10 cellular contexts compared by ENCODE assay signal in the genomic region with DNA sequence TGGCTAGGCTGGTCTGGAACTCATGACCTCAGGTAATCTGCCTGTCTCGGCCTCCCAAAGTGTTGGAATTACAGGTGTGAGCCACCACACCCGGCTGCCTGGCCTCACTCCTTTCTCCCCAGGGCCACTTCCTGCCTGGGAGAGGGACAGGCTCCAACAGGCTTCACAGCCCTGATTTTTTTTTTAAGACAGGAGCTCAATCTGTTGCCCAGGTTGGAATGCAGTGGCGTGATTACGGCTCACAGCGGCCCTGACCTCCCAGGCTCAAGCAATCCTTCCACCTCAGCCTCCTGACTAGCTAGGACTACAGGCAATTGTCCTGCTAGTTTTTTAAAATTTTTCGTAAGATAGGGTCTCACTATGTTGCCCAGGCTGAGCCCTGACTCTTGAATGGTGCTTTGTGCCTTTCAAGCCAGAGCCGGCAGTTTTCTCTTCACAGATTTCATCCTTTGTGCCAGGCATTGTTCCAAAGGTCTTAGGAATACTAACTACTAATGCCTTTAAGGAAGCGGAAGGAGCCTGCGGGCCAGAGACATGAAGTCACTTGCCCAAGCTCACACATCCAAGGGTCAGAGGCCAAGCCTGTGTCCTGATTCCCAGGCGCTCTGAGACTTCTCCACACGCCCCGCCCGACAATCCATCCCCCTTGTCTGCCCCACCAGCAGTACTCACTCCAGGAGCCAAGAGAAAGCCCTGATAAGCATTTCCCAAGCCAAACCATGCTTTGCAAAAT. TPM values are rescaled to one million over a fixed set of nuclear protein-coding genes. Genes with fewer than 3 reads are reported as not detected.
DNase-seq lines count a peak whose midpoint lies in the region; ATAC-seq and TF ChIP-seq lines count a peak whose summit lies in the region.
"Had no signal": no experiment of that assay in that cellular context is flagged by ENCODE, and none has a peak within 500 bp of the region (broad histone marks: within the 10 kb centered on the region; RNA-seq: fewer than 3 reads in every experiment).

No MANE protein-coding gene starts in this region.

- no peaks in the 10 kb centered on the region for H3K36me3 ChIP-seq in adrenal gland (replicated peaks in 1 of 2)
- no peaks in the 10 kb centered on the region for H3K36me3 ChIP-seq in neuronal stem cell (replicated peaks in 1 of 2; ENCODE audit: control insufficient read depth in 2 of 2, insufficient read depth in 2 of 2, low read length in 2 of 2)

- ATAC-seq in HG03442 (IDR thresholded peaks at IDR 0.05; ENCODE audit: unreplicated experiment) = no peak

- H3K4me1 ChIP-seq in adrenal gland (replicated peaks in 1 of 2) = peaks cover 0 to 13% of the 10 kb centered on the region in 2 donors
- peaks cover 0 to 10% of the 10 kb centered on the region in 2 donors for H3K4me1 ChIP-seq in neuronal stem cell (ENCODE audit: control insufficient read depth in 2 of 2, insufficient read depth in 1 of 2, low read depth in 1 of 2, low read length in 2 of 2)

- 76 to 84% (median 80%) methylated on average over 12 to 13 of the region's 13 CpGs for WGBS in adrenal gland, 4 donors
- no CpG with 5 or more reads among the region's 13 CpGs for WGBS in neuronal stem cell (ENCODE audit: extremely low coverage in 2 of 2, insufficient read length in 2 of 2, insufficient replicate concordance in 1 of 2), 2 donors

- H4K91ac ChIP-seq in neuronal stem cell (ENCODE audit: low read depth, low read length, poor library complexity) = no peak overlapping the region

- no peaks in the 10 kb centered on the region for H3K9me3 ChIP-seq in adrenal gland (replicated peaks in 1 of 3)
- no peaks in the 10 kb centered on the region for H3K9me3 ChIP-seq in neuronal stem cell (replicated peaks in 1 of 2; ENCODE audit: control insufficient read depth in 2 of 2, insufficient read depth in 1 of 2, low read depth in 1 of 2, low read length in 2 of 2)

- H3K14ac ChIP-seq in neuronal stem cell (ENCODE audit: low read length) = no peak overlapping the region

- no peak overlapping the region for H2BK5ac ChIP-seq in neuronal stem cell (ENCODE audit: low read length)

- no peak overlapping the region for H2BK12ac ChIP-seq in neuronal stem cell (ENCODE audit: low read length)

- peak overlapping the region; percentile 84 for H2AK5ac ChIP-seq in neuronal stem cell (ENCODE audit: low read depth, low read length)

- H3K9ac ChIP-seq in neuronal stem cell (ENCODE audit: low read depth, low read length, poor library complexity) = no peak overlapping the region

- H2AFZ ChIP-seq in neuronal stem cell (ENCODE audit: low read length) = no peak overlapping the region

- no peak overlapping the region for H4K8ac ChIP-seq in neuronal stem cell (ENCODE audit: low read depth, low read length)

- H3K79me1 ChIP-seq in neuronal stem cell (ENCODE audit: low read depth, low read length) = no peaks in the 10 kb centered on the region

- no peak for TF ChIP-seq CTCF in AG09319 (IDR thresholded peaks at IDR 0.05; ENCODE audit: low read depth, low read length)
- no peak for TF ChIP-seq CTCF in adrenal gland (IDR thresholded peaks at IDR 0.05)
- TF ChIP-seq CTCF in foreskin fibroblast (IDR thresholded peaks at IDR 0.05; ENCODE audit: low read depth, low read length) = no peak

- DNase-seq in AG09319 (ENCODE audit: extremely low read depth, low read depth) = peak; percentile 25
- DNase-seq in adrenal gland = peak in 6 of 7 donors; percentile 58 to 86 (median 69)
- DNase-seq in foreskin fibroblast = peak; percentile 34 to 69
- no peak for DNase-seq in neuronal stem cell (ENCODE audit: low spot score)
- no peak for DNase-seq in NCI-H2029 treated with DMSO at 0.1 percent for 48 hours (lab: John Stamatoyannopoulos, UW)
- DNase-seq in inferior parietal cortex (ENCODE audit: extremely low spot score) = no peak
- DNase-seq in GM19238 (ENCODE audit: insufficient read length, low spot score) = no peak
- DNase-seq: activated CD4-positive, alpha-beta T cell treated with anti-CD3 and anti-CD28 coated beads, Interleukin-2, amount 50 U/mL, for 1 hour had no signal

- H3K4me2 ChIP-seq in neuronal stem cell (ENCODE audit: insufficient read depth, low read length, poor library complexity, severe bottlenecking) = peak overlapping the region; percentile 25

- no peak overlapping the region for H3K4me3 ChIP-seq in adrenal gland
- no peak overlapping the region for H3K4me3 ChIP-seq in foreskin fibroblast (ENCODE audit: low read depth in 1 of 2, low read length in 2 of 2)
- H3K4me3 ChIP-seq in neuronal stem cell (ENCODE audit: low read length in 2 of 2) = no peak overlapping the region

- TF ChIP-seq POLR2A in adrenal gland (IDR thresholded peaks at IDR 0.05) = no peak

- H3K27ac ChIP-seq in adrenal gland = peak overlapping the region in 2 of 5 donors; percentile 32 to 53
- no peak overlapping the region for H3K27ac ChIP-seq in neuronal stem cell (replicated peaks; ENCODE audit: low read length)

- H3K27me3 ChIP-seq in adrenal gland (no peaks in the 10 kb centered on the region), neuronal stem cell (ENCODE audit: control insufficient read depth in 3 of 3, insufficient read depth in 3 of 3, low read depth in 1 of 3, low read length in 3 of 3) (no peaks in the 10 kb centered on the region)

- intact Hi-C loops in adrenal gland (cut with DNase I) = loop anchor here in 1 of 2 donors (5.0 to 10.0 kb wide), 2 partner anchors 39 to 157 kb away; a partner anchor contains a TSS

- H2BK120ac ChIP-seq in neuronal stem cell (ENCODE audit: low read depth, low read length) = no peak overlapping the region

- H2BK15ac ChIP-seq in neuronal stem cell (ENCODE audit: low read length) = peak overlapping the region; percentile 75

- H3K23ac ChIP-seq in neuronal stem cell (ENCODE audit: low read depth, low read length, poor library complexity) = no peak overlapping the region

- no peak overlapping the region for H3K18ac ChIP-seq in neuronal stem cell (ENCODE audit: low read length)

- no peak overlapping the region for H3K4ac ChIP-seq in neuronal stem cell (ENCODE audit: low read length)

RNA-seq across cellular contexts. Expression of a gene that starts 19.2 kb away (rescaled TPM):
- total RNA-seq in adrenal gland = 1 to 10 TPM in 3 of 8 donors, under 1 TPM in 3, not detected in 2; 0.14 to 2.4 (median 0.99) TPM
- 1 to 10 TPM in 2 of 3 donors, under 1 TPM in 1; 0.35 to 1.5 (median 1.1) TPM for polyA plus RNA-seq in adrenal gland
- 0.17 TPM for polyA plus RNA-seq in neuronal stem cell (2013, experiment 1 of 2)
- polyA plus RNA-seq in neuronal stem cell (2013, experiment 2 of 2) = 0.14 TPM
- total RNA-seq: CD8-positive, alpha-beta memory T cell had no signal
- polyA plus RNA-seq: CD8-positive, alpha-beta memory T cell had no signal

RNA-seq across cellular contexts. Expression of a gene that starts 38.9 kb away (rescaled TPM):
- under 1 TPM in 1 of 8 donors, not detected in 7; 0.39 TPM for total RNA-seq in adrenal gland
- under 1 TPM in 1 of 3 donors, not detected in 2; 0.94 TPM for polyA plus RNA-seq in adrenal gland
- polyA plus RNA-seq in neuronal stem cell (2013, experiment 1 of 2) = 2.1 TPM
- polyA plus RNA-seq in neuronal stem cell (2013, experiment 2 of 2) = 2.3 TPM
- total RNA-seq: CD8-positive, alpha-beta memory T cell had no signal
- polyA plus RNA-seq: CD8-positive, alpha-beta memory T cell had no signal

RNA-seq across cellular contexts. Expression of a gene that starts 45.5 kb away (rescaled TPM):
- 100 to 1,000 TPM; 104 to 356 (median 186) TPM for total RNA-seq in adrenal gland
- polyA plus RNA-seq in adrenal gland = 100 to 1,000 TPM in 2 of 3 donors, 10 to 100 TPM in 1; 51.9 to 113 (median 108) TPM
- 101 TPM for polyA plus RNA-seq in neuronal stem cell (2013, experiment 1 of 2)
- 102 TPM for polyA plus RNA-seq in neuronal stem cell (2013, experiment 2 of 2)

RNA-seq across cellular contexts. Expression of a gene that starts 50.5 kb away (rescaled TPM):
- 10 to 100 TPM; 28.1 to 51.7 (median 37.8) TPM for total RNA-seq in adrenal gland
- 10 to 100 TPM; 18.1 to 49.8 (median 33.2) TPM for polyA plus RNA-seq in adrenal gland
- 28.8 TPM for polyA plus RNA-seq in neuronal stem cell (2013, experiment 1 of 2)
- polyA plus RNA-seq in neuronal stem cell (2013, experiment 2 of 2) = 27.4 TPM

RNA-seq across cellular contexts. Expression of a gene that starts 50.6 kb away (rescaled TPM):
- total RNA-seq in adrenal gland = 10 to 100 TPM; 29.0 to 58.3 (median 45.5) TPM
- 10 to 100 TPM; 22.0 to 77.0 (median 64.4) TPM for polyA plus RNA-seq in adrenal gland
- 64.6 TPM for polyA plus RNA-seq in neuronal stem cell (2013, experiment 1 of 2)
- polyA plus RNA-seq in neuronal stem cell (2013, experiment 2 of 2) = 66.2 TPM

Comparison
In these comparisons a context has a peak if more than half of its experiments do, and no peak if none do; other contexts are left out.
1. DNase-seq: peak in AG09319 (single experiment), adrenal gland (6 of 7) and foreskin fibroblast (2 of 2); none in neuronal stem cell (single experiment), NCI-H2029 treated with DMSO at 0.1 percent for 48 hours (single experiment), inferior parietal cortex (single experiment) and GM19238 (single experiment).